In genomic region chr17:82697808-82698064, GRCh38 we compare ENCODE assay signal across 9 cellular contexts. TPM values are rescaled to one million over a fixed set of nuclear protein-coding genes. Genes with fewer than 3 reads are reported as not detected.
DNase-seq lines count a peak whose midpoint lies in the region; ATAC-seq, FAIRE-seq and TF ChIP-seq lines count a peak whose summit lies in the region.
"Had no signal": no experiment of that assay in that cellular context is flagged by ENCODE, and none has a peak within 500 bp of the region (broad histone marks: within the 10 kb centered on the region; RNA-seq: fewer than 3 reads in every experiment).

No MANE protein-coding gene starts in this region.

- no peaks in the 10 kb centered on the region for H3K79me2 ChIP-seq in GM12878 (ENCODE audit: control insufficient read depth, insufficient read depth, low read length)

- no peak for TF ChIP-seq POLR2A in GM12878 (IDR thresholded peaks at IDR 0.05; ENCODE audit: low read depth, low read length)
- TF ChIP-seq POLR2A in lower leg skin (IDR thresholded peaks at IDR 0.05), result no peak

- peak overlapping the region; percentile 63 for H3K4me3 Mint-ChIP-seq in activated CD4-positive, alpha-beta T cell treated with anti-CD3 and anti-CD28 coated beads, Interleukin-2, amount 10 ng/mL, durations not matched to agents 24 days and 14 days
- H3K4me3 Mint-ChIP-seq in natural killer cell treated with Interleukin-12 subunit alpha and Interleukin-12 subunit beta and Interleukin-15 and Interleukin-18, amount 100 ng/mL, for 72 hours, result no peak overlapping the region

- in situ Hi-C loops in GM12878 (cut with MboI), result no loop called here

- ATAC-seq in GM12878, result no peak
- ATAC-seq in thoracic aorta (ENCODE audit: insufficient number of reproducible peaks, low FRiP score, low read depth), result no peak
- no peak for ATAC-seq in natural killer cell treated with Interleukin-12 subunit alpha and Interleukin-12 subunit beta and Interleukin-15 and Interleukin-18, amount 100 ng/mL, for 72 hours

- WGBS in GM12878 (ENCODE audit: insufficient coverage, insufficient replicate concordance, low lambda C conversion rate, missing lambda C conversion rate), result 12% methylated on average over 27 of the region's 32 CpGs
- WGBS in lower leg skin, 2 donors, result 0% methylated on average over 2 to 13 of the region's 32 CpGs

- peaks cover 10% of the 10 kb centered on the region for H3K27me3 Mint-ChIP-seq in activated CD4-positive, alpha-beta T cell treated with anti-CD3 and anti-CD28 coated beads, Interleukin-2, amount 10 ng/mL, durations not matched to agents 24 days and 14 days
- peaks cover 0 to 3% of the 10 kb centered on the region in 2 donors for H3K27me3 Mint-ChIP-seq in natural killer cell treated with Interleukin-12 subunit alpha and Interleukin-12 subunit beta and Interleukin-15 and Interleukin-18, amount 100 ng/mL, for 72 hours

- no peak for TF ChIP-seq RAD21 in GM12878 (IDR thresholded peaks at IDR 0.05; ENCODE audit: insufficient read depth, low read depth, low read length)

- CTCF ChIA-PET in GM12878 (lab: Yijun Ruan, JAX), result no interaction called here

- H2AFZ ChIP-seq in GM12878 (ENCODE audit: control insufficient read depth, low read depth, low read length), result peak overlapping the region; percentile 12; the same call in 1 of the 2 replicates

- H3K27ac Mint-ChIP-seq in activated CD4-positive, alpha-beta T cell treated with anti-CD3 and anti-CD28 coated beads, Interleukin-2, amount 10 ng/mL, durations not matched to agents 24 days and 14 days, result no peak overlapping the region
- no peak overlapping the region for H3K27ac Mint-ChIP-seq in natural killer cell treated with Interleukin-12 subunit alpha and Interleukin-12 subunit beta and Interleukin-15 and Interleukin-18, amount 100 ng/mL, for 72 hours

- H3K27ac ChIP-seq in GM12878 (ENCODE audit: control insufficient read depth, insufficient read depth) (no peak overlapping the region), thoracic aorta (no peak overlapping the region)

- H3K9me3 ChIP-seq in GM12878 (replicated peaks; ENCODE audit: control insufficient read depth, insufficient read depth, low read length), result peaks cover 11% of the 10 kb centered on the region; the same call in 2 of the 3 replicates
- peaks cover 9% of the 10 kb centered on the region for H3K9me3 ChIP-seq in thoracic aorta

- no TSS peak for BruUV-seq in GM12878 (replicated peaks; lab: Mats Ljungman, UMichigan)

- no peak for TF ChIP-seq EP300 in GM12878 (IDR thresholded peaks at IDR 0.05; ENCODE audit: borderline replicate concordance in 1 of 2, control insufficient read depth in 1 of 2, low read depth in 2 of 2, low read length in 2 of 2)

- H3K4me1 ChIP-seq in GM12878 (ENCODE audit: control insufficient read depth, insufficient read depth, low read length) (peaks cover 4% of the 10 kb centered on the region), thoracic aorta (ENCODE audit: control insufficient read depth in 1 of 2, low read depth in 2 of 2) (peaks cover 7 to 21% of the 10 kb centered on the region in 2 donors)

- peak overlapping the region; percentile 59 for H3K4me3 ChIP-seq in GM12878
- H3K4me3 ChIP-seq in lower leg skin (ENCODE audit: low read depth, poor library complexity, severe bottlenecking), result peak overlapping the region; percentile 50
- peak overlapping the region; percentile 92 for H3K4me3 ChIP-seq in thoracic aorta

- H3K4me2 ChIP-seq in GM12878 (ENCODE audit: control insufficient read depth, insufficient read depth), result peak overlapping the region; percentile 77

- H3K27me3 ChIP-seq in GM12878 (replicated peaks in 1 of 2; ENCODE audit: control insufficient read depth in 2 of 2, insufficient read depth in 2 of 2, low read length in 1 of 2) (no peaks in the 10 kb centered on the region; a peak in 1 of 4 replicates), thoracic aorta (replicated peaks; ENCODE audit: insufficient read depth) (no peaks in the 10 kb centered on the region)

- SMC1A ChIA-PET in GM12878 (lab: Charles Lee; ENCODE audit: uncharacterized antibody, unreplicated experiment), result no interaction called here

- peaks cover 5% of the 10 kb centered on the region for H3K9me3 Mint-ChIP-seq in activated CD4-positive, alpha-beta T cell treated with anti-CD3 and anti-CD28 coated beads, Interleukin-2, amount 10 ng/mL, durations not matched to agents 24 days and 14 days
- H3K9me3 Mint-ChIP-seq in natural killer cell treated with Interleukin-12 subunit alpha and Interleukin-12 subunit beta and Interleukin-15 and Interleukin-18, amount 100 ng/mL, for 72 hours, result peaks cover 5% of the 10 kb centered on the region

- FAIRE-seq in GM12878 (lab: Jason Lieb, UNC), result no peak

- no peak for DNase-seq in activated CD4-positive, alpha-beta T cell treated with anti-CD3 and anti-CD28 coated beads, Interleukin-2, amount 10 ng/mL, durations not matched to agents 24 days and 14 days
- no peak for DNase-seq in activated CD4-positive, alpha-beta T cell treated with anti-CD3 and anti-CD28 coated beads, Interleukin-2, amount 50 U/mL, for 1 hour
- no peak for DNase-seq in GM12878 (ENCODE audit: low read depth, low spot score)
- DNase-seq in lower leg skin (ENCODE audit: low spot score in 2 of 2), result no peak
- DNase-seq in thoracic aorta (ENCODE audit: low spot score), result no peak
- no peak for DNase-seq in C1 segment of cervical spinal cord (lab: John Stamatoyannopoulos, UW)
- DNase-seq in natural killer cell treated with Interleukin-12 subunit alpha and Interleukin-12 subunit beta and Interleukin-15 and Interleukin-18, amount 100 ng/mL, for 72 hours (ENCODE audit: low spot score), result no peak
- no peak for DNase-seq in stimulated activated CD4-positive, alpha-beta T cell treated with anti-CD3 and anti-CD28 coated beads, Interleukin-2, amount 100 ng/mL, for 24 hours
- DNase-seq: SIG-M5 had no signal

- intact Hi-C loops in activated CD4-positive, alpha-beta T cell treated with anti-CD3 and anti-CD28 coated beads, Interleukin-2, amount 10 ng/mL, durations not matched to agents 24 days and 14 days (cut with micrococcal nuclease), result loop anchor here (1.0 to 2.0 kb wide), 4 partner anchors 19 to 354 kb away; partner anchors contain the start of genes FN3KRP, TBCD and WDR45B
- intact Hi-C loops in GM12878 (cut with micrococcal nuclease; ENCODE audit: unreplicated experiment), result no loop called here
- intact Hi-C loops in lower leg skin (cut with DNase I; ENCODE audit: low total_unique reads), result no loop called here

- H3K36me3 Mint-ChIP-seq in activated CD4-positive, alpha-beta T cell treated with anti-CD3 and anti-CD28 coated beads, Interleukin-2, amount 10 ng/mL, durations not matched to agents 24 days and 14 days (ENCODE audit: low read depth), result peaks cover 5% of the 10 kb centered on the region
- H3K36me3 Mint-ChIP-seq in natural killer cell treated with Interleukin-12 subunit alpha and Interleukin-12 subunit beta and Interleukin-15 and Interleukin-18, amount 100 ng/mL, for 72 hours, result peaks cover 9% of the 10 kb centered on the region

- peaks cover 4% of the 10 kb centered on the region for H3K4me1 Mint-ChIP-seq in activated CD4-positive, alpha-beta T cell treated with anti-CD3 and anti-CD28 coated beads, Interleukin-2, amount 10 ng/mL, durations not matched to agents 24 days and 14 days
- peaks cover 8 to 9% of the 10 kb centered on the region in 2 donors for H3K4me1 Mint-ChIP-seq in natural killer cell treated with Interleukin-12 subunit alpha and Interleukin-12 subunit beta and Interleukin-15 and Interleukin-18, amount 100 ng/mL, for 72 hours (ENCODE audit: low read depth in 2 of 2)

- no peaks in the 10 kb centered on the region for H3K36me3 ChIP-seq in GM12878 (ENCODE audit: control insufficient read depth in 2 of 2, insufficient read depth in 2 of 2, low read length in 1 of 2)
- H3K36me3 ChIP-seq in thoracic aorta, result no peaks in the 10 kb centered on the region

- RAD21 ChIA-PET in GM12878 (lab: Charles Lee; ENCODE audit: unreplicated experiment), result no interaction called here

- TF ChIP-seq CTCF in GM12878 (IDR thresholded peaks at IDR 0.05 in 2 of 3, conservative IDR thresholded peaks at IDR 0.05 in 1 of 3; ENCODE audit: control insufficient read depth in 2 of 3, extremely low read depth in 1 of 3, insufficient read depth in 1 of 3, low read depth in 3 of 3, low read length in 3 of 3) (no peak), lower leg skin (IDR thresholded peaks at IDR 0.05) (no peak), thoracic aorta (IDR thresholded peaks at IDR 0.05) (no peak)

- POLR2A ChIA-PET in GM12878 (lab: Charles Lee), result no interaction called here

- H3K9ac ChIP-seq in GM12878 (ENCODE audit: control insufficient read depth, insufficient read depth, low read length), result no peak overlapping the region

- H4K20me1 ChIP-seq in GM12878 (ENCODE audit: control insufficient read depth, insufficient read depth), result no peaks in the 10 kb centered on the region

RNA-seq across cellular contexts. Expression of gene RAB40B, which starts 0.8 kb away (rescaled TPM):
- 4.9 and 5.4 TPM in 2 replicates for total RNA-seq in activated CD4-positive, alpha-beta T cell treated with anti-CD3 and anti-CD28 coated beads, Interleukin-2, amount 10 ng/mL, durations not matched to agents 24 days and 14 days
- total RNA-seq in GM12878 (2013; cell fraction: nucleolus; rRNA removed), result 4.1 and 4.6 TPM in 2 replicates
- total RNA-seq in GM12878 (2014; rRNA removed) (0.65 and 2.3 TPM in 2 replicates), GM12878 (2014; rRNA removed; fragmentation: Illumina TruSeq; extraction: Trizol) (0.36 and 0.41 TPM in 2 replicates), GM12878 (2021) (1.6 and 1.9 TPM in 2 replicates), lower leg skin (10 to 100 TPM; 17.4 to 51.2 (median 27.0) TPM), thoracic aorta (10 to 100 TPM; 17.3 to 21.1 TPM)
- 1.0 TPM for polyA plus RNA-seq in GM12878 (2011; ENCODE audit: low read depth)
- polyA plus RNA-seq in GM12878 (2011; rRNA removed) (0.98 and 1.2 TPM in 2 replicates), GM12878 (2014; fragmentation: Illumina TruSeq; extraction: Trizol) (0.11 and 0.94 TPM in 2 replicates), GM12878 (2014; fragmentation: Nextera tagmentation; extraction: Ambion mirVana) (under 1 TPM; 0.06 to 0.42 TPM), GM12878 (2014; rRNA removed) (2.4 and 3.2 TPM in 2 replicates), GM12878 (2016; fragmentation: Nextera tagmentation; extraction: Ambion mirVana) (1 to 10 TPM; 2.4 to 2.8 TPM)
- polyA plus RNA-seq in GM12878 (2011; cell fraction: cytosol; rRNA removed), result 1.8 TPM in 2 replicates
- polyA plus RNA-seq in GM12878 (2011; cell fraction: nucleus; rRNA removed), result 2.9 and 3.5 TPM in 2 replicates
- polyA plus RNA-seq in GM12878 (2012), result 3.5 and 6.7 TPM in 2 replicates
- polyA minus RNA-seq in GM12878 (2011; rRNA and poly(A)+ RNA removed), result 0.44 and 1.5 TPM in 2 replicates
- polyA minus RNA-seq in GM12878 (2011; cell fraction: cytosol; rRNA and poly(A)+ RNA removed), result not detected in 2 replicates
- 0.36 and 0.86 TPM in 2 replicates for polyA minus RNA-seq in GM12878 (2011; cell fraction: nucleus; rRNA and poly(A)+ RNA removed)
- 1 to 10 TPM; 1.1 to 1.2 TPM for total RNA-seq in natural killer cell treated with Interleukin-12 subunit alpha and Interleukin-12 subunit beta and Interleukin-15 and Interleukin-18, amount 100 ng/mL, for 72 hours

RNA-seq across cellular contexts. Expression of gene FN3KRP, which starts 18.8 kb away (rescaled TPM):
- 38.7 and 43.4 TPM in 2 replicates for total RNA-seq in activated CD4-positive, alpha-beta T cell treated with anti-CD3 and anti-CD28 coated beads, Interleukin-2, amount 10 ng/mL, durations not matched to agents 24 days and 14 days
- total RNA-seq in GM12878 (2013; cell fraction: nucleolus; rRNA removed), result 10.7 and 15.8 TPM in 2 replicates
- total RNA-seq in GM12878 (2014; rRNA removed) (23.3 and 23.8 TPM in 2 replicates), GM12878 (2014; rRNA removed; fragmentation: Illumina TruSeq; extraction: Trizol) (21.5 and 22.6 TPM in 2 replicates), GM12878 (2021) (29.5 and 30.9 TPM in 2 replicates), lower leg skin (10 to 100 TPM; 13.1 to 21.2 (median 18.3) TPM), thoracic aorta (10 to 100 TPM in 1 of 2 donors, 1 to 10 TPM in 1; 9.8 to 15.6 TPM)
- polyA plus RNA-seq in GM12878 (2011; ENCODE audit: low read depth), result 40.2 TPM
- polyA plus RNA-seq in GM12878 (2011; rRNA removed) (15.9 and 24.8 TPM in 2 replicates), GM12878 (2014; fragmentation: Illumina TruSeq; extraction: Trizol) (27.2 and 29.2 TPM in 2 replicates), GM12878 (2014; fragmentation: Nextera tagmentation; extraction: Ambion mirVana) (1 to 10 TPM; 1.8 to 6.3 TPM), GM12878 (2014; rRNA removed) (27.3 and 28.1 TPM in 2 replicates), GM12878 (2016; fragmentation: Nextera tagmentation; extraction: Ambion mirVana) (10 to 100 TPM; 47.5 to 50.5 TPM)
- 21.4 and 23.7 TPM in 2 replicates for polyA plus RNA-seq in GM12878 (2011; cell fraction: cytosol; rRNA removed)
- polyA plus RNA-seq in GM12878 (2011; cell fraction: nucleus; rRNA removed), result 21.1 and 27.5 TPM in 2 replicates
- polyA plus RNA-seq in GM12878 (2012), result 31.4 and 42.8 TPM in 2 replicates
- 8.9 and 13.3 TPM in 2 replicates for polyA minus RNA-seq in GM12878 (2011; rRNA and poly(A)+ RNA removed)
- 8.2 and 8.5 TPM in 2 replicates for polyA minus RNA-seq in GM12878 (2011; cell fraction: cytosol; rRNA and poly(A)+ RNA removed)
- polyA minus RNA-seq in GM12878 (2011; cell fraction: nucleus; rRNA and poly(A)+ RNA removed), result 3.1 and 7.4 TPM in 2 replicates
- total RNA-seq in natural killer cell treated with Interleukin-12 subunit alpha and Interleukin-12 subunit beta and Interleukin-15 and Interleukin-18, amount 100 ng/mL, for 72 hours, result 10 to 100 TPM; 29.4 to 48.4 TPM

RNA-seq across cellular contexts. Expression of gene FN3K, which starts 37.7 kb away (rescaled TPM):
- 2.9 and 3.7 TPM in 2 replicates for total RNA-seq in activated CD4-positive, alpha-beta T cell treated with anti-CD3 and anti-CD28 coated beads, Interleukin-2, amount 10 ng/mL, durations not matched to agents 24 days and 14 days
- 0.90 and 1.1 TPM in 2 replicates for total RNA-seq in GM12878 (2013; cell fraction: nucleolus; rRNA removed)
- total RNA-seq in GM12878 (2014; rRNA removed), result 0.51 TPM in 1 of 2 replicates, not detected in the other
- not detected in 2 replicates for total RNA-seq in GM12878 (2014; rRNA removed; fragmentation: Illumina TruSeq; extraction: Trizol)
- total RNA-seq in GM12878 (2021), result 0.58 TPM in 1 of 2 replicates, not detected in the other
- polyA plus RNA-seq in GM12878 (2011; ENCODE audit: low read depth), result 0.50 TPM
- 0.08 and 0.17 TPM in 2 replicates for polyA plus RNA-seq in GM12878 (2011; rRNA removed)
- polyA plus RNA-seq in GM12878 (2011; cell fraction: cytosol; rRNA removed), result 0.05 TPM in 1 of 2 replicates, not detected in the other
- 0.37 and 0.57 TPM in 2 replicates for polyA plus RNA-seq in GM12878 (2011; cell fraction: nucleus; rRNA removed)
- 1.0 and 1.1 TPM in 2 replicates for polyA plus RNA-seq in GM12878 (2012)
- not detected in 2 replicates for polyA plus RNA-seq in GM12878 (2014; fragmentation: Illumina TruSeq; extraction: Trizol)
- not detected for polyA plus RNA-seq in GM12878 (2014; fragmentation: Nextera tagmentation; extraction: Ambion mirVana)
- 0.14 and 0.17 TPM in 2 replicates for polyA plus RNA-seq in GM12878 (2014; rRNA removed)
- not detected for polyA plus RNA-seq in GM12878 (2016; fragmentation: Nextera tagmentation; extraction: Ambion mirVana)
- not detected in 2 replicates for polyA minus RNA-seq in GM12878 (2011; rRNA and poly(A)+ RNA removed)
- not detected in 2 replicates for polyA minus RNA-seq in GM12878 (2011; cell fraction: cytosol; rRNA and poly(A)+ RNA removed)
- not detected in 2 replicates for polyA minus RNA-seq in GM12878 (2011; cell fraction: nucleus; rRNA and poly(A)+ RNA removed)
- 1 to 10 TPM; 1.4 to 4.8 (median 3.3) TPM for total RNA-seq in lower leg skin
- total RNA-seq in thoracic aorta, result 10 to 100 TPM in 1 of 2 donors, 1 to 10 TPM in 1; 8.3 to 10.4 TPM
- total RNA-seq in natural killer cell treated with Interleukin-12 subunit alpha and Interleukin-12 subunit beta and Interleukin-15 and Interleukin-18, amount 100 ng/mL, for 72 hours, result 1 to 10 TPM; 1.6 TPM

RNA-seq across cellular contexts. Expression of gene WDR45B, which starts 49.5 kb away (rescaled TPM):
- total RNA-seq in activated CD4-positive, alpha-beta T cell treated with anti-CD3 and anti-CD28 coated beads, Interleukin-2, amount 10 ng/mL, durations not matched to agents 24 days and 14 days, result 62.8 and 66.8 TPM in 2 replicates
- 85.3 and 88.7 TPM in 2 replicates for total RNA-seq in GM12878 (2013; cell fraction: nucleolus; rRNA removed)
- total RNA-seq in GM12878 (2014; rRNA removed) (27.6 and 35.7 TPM in 2 replicates), GM12878 (2014; rRNA removed; fragmentation: Illumina TruSeq; extraction: Trizol) (20.1 and 22.7 TPM in 2 replicates), GM12878 (2021) (26.5 and 26.7 TPM in 2 replicates), lower leg skin (100 to 1,000 TPM in 1 of 4 donors, 10 to 100 TPM in 3; 68.1 to 111 (median 83.2) TPM), thoracic aorta (10 to 100 TPM; 50.0 to 55.7 TPM)
- 27.1 TPM for polyA plus RNA-seq in GM12878 (2011; ENCODE audit: low read depth)
- polyA plus RNA-seq in GM12878 (2011; rRNA removed) (66.9 and 73.7 TPM in 2 replicates), GM12878 (2014; fragmentation: Illumina TruSeq; extraction: Trizol) (20.7 and 24.4 TPM in 2 replicates), GM12878 (2014; fragmentation: Nextera tagmentation; extraction: Ambion mirVana) (1 to 10 TPM; 1.0 to 2.5 TPM), GM12878 (2014; rRNA removed) (34.4 and 37.1 TPM in 2 replicates), GM12878 (2016; fragmentation: Nextera tagmentation; extraction: Ambion mirVana) (10 to 100 TPM; 26.7 to 31.2 TPM)
- 63.8 and 67.7 TPM in 2 replicates for polyA plus RNA-seq in GM12878 (2011; cell fraction: cytosol; rRNA removed)
- 167 and 250 TPM in 2 replicates for polyA plus RNA-seq in GM12878 (2011; cell fraction: nucleus; rRNA removed)
- 44.4 and 51.0 TPM in 2 replicates for polyA plus RNA-seq in GM12878 (2012)
- polyA minus RNA-seq in GM12878 (2011; rRNA and poly(A)+ RNA removed), result 33.8 and 47.2 TPM in 2 replicates
- polyA minus RNA-seq in GM12878 (2011; cell fraction: cytosol; rRNA and poly(A)+ RNA removed), result 17.6 and 23.0 TPM in 2 replicates
- 35.7 and 37.6 TPM in 2 replicates for polyA minus RNA-seq in GM12878 (2011; cell fraction: nucleus; rRNA and poly(A)+ RNA removed)
- total RNA-seq in natural killer cell treated with Interleukin-12 subunit alpha and Interleukin-12 subunit beta and Interleukin-15 and Interleukin-18, amount 100 ng/mL, for 72 hours, result 10 to 100 TPM; 68.0 to 75.7 TPM

RNA-seq across cellular contexts. Expression of gene TBCD, which starts 54.1 kb away (rescaled TPM):
- total RNA-seq in activated CD4-positive, alpha-beta T cell treated with anti-CD3 and anti-CD28 coated beads, Interleukin-2, amount 10 ng/mL, durations not matched to agents 24 days and 14 days, result 117 and 122 TPM in 2 replicates
- total RNA-seq in GM12878 (2013; cell fraction: nucleolus; rRNA removed), result 201 and 218 TPM in 2 replicates
- 54.4 and 58.2 TPM in 2 replicates for total RNA-seq in GM12878 (2014; rRNA removed)
- 27.2 and 38.6 TPM in 2 replicates for total RNA-seq in GM12878 (2014; rRNA removed; fragmentation: Illumina TruSeq; extraction: Trizol)
- total RNA-seq in GM12878 (2021), result 96.3 and 114 TPM in 2 replicates
- 53.6 TPM for polyA plus RNA-seq in GM12878 (2011; ENCODE audit: low read depth)
- polyA plus RNA-seq in GM12878 (2011; rRNA removed), result 36.7 and 61.0 TPM in 2 replicates
- polyA plus RNA-seq in GM12878 (2011; cell fraction: cytosol; rRNA removed), result 93.6 and 116 TPM in 2 replicates
- polyA plus RNA-seq in GM12878 (2011; cell fraction: nucleus; rRNA removed), result 456 and 506 TPM in 2 replicates
- 78.2 and 97.0 TPM in 2 replicates for polyA plus RNA-seq in GM12878 (2012)
- 12.2 and 35.6 TPM in 2 replicates for polyA plus RNA-seq in GM12878 (2014; fragmentation: Illumina TruSeq; extraction: Trizol)
- 10 to 100 TPM; 10.3 to 19.3 TPM for polyA plus RNA-seq in GM12878 (2014; fragmentation: Nextera tagmentation; extraction: Ambion mirVana)
- 46.6 and 66.7 TPM in 2 replicates for polyA plus RNA-seq in GM12878 (2014; rRNA removed)
- polyA plus RNA-seq in GM12878 (2016; fragmentation: Nextera tagmentation; extraction: Ambion mirVana), result 10 to 100 TPM; 72.9 to 83.5 TPM
- 128 and 173 TPM in 2 replicates for polyA minus RNA-seq in GM12878 (2011; rRNA and poly(A)+ RNA removed)
- polyA minus RNA-seq in GM12878 (2011; cell fraction: cytosol; rRNA and poly(A)+ RNA removed), result 71.3 and 78.0 TPM in 2 replicates
- 90.2 and 122 TPM in 2 replicates for polyA minus RNA-seq in GM12878 (2011; cell fraction: nucleus; rRNA and poly(A)+ RNA removed)
- 10 to 100 TPM; 38.7 to 73.4 (median 51.5) TPM for total RNA-seq in lower leg skin
- total RNA-seq in thoracic aorta, result 10 to 100 TPM; 55.0 to 55.5 TPM
- 100 to 1,000 TPM in 1 of 2 donors, 10 to 100 TPM in 1; 66.5 to 166 TPM for total RNA-seq in natural killer cell treated with Interleukin-12 subunit alpha and Interleukin-12 subunit beta and Interleukin-15 and Interleukin-18, amount 100 ng/mL, for 72 hours
